ENCODE assay signal across 1 cellular context in the genomic region with DNA sequence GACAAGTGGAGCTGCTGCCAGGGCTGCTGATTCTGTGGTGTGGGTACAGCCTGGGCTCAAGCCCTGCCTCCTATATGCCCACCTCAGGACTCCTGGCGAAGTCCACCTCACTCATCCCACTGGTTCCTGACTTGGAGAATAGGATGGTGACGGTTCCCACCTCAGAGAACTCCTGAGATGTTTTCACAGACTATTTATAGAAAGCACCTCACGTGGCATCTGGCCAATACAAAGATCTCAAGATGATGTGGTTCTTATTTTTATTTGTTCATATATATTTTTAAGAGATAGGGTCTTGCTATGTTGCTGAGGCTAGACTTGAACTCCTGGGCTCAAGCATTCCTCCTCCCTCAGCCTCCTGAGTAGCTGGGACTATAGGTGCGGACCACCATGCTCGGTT.
TF ChIP-seq lines count a peak whose summit lies in the region.

No MANE protein-coding gene starts in this region.

TF ChIP-seq in HepG2, 621 proteins besides CTCF, POLR2A, EP300 and RAD21 (continued from another document):
- TF ChIP-seq, protein P1, sequence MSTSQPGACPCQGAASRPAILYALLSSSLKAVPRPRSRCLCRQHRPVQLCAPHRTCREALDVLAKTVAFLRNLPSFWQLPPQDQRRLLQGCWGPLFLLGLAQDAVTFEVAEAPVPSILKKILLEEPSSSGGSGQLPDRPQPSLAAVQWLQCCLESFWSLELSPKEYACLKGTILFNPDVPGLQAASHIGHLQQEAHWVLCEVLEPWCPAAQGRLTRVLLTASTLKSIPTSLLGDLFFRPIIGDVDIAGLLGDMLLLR (CRISPR knock-in tag; IDR thresholded peaks at IDR 0.05), result no peak
- TF ChIP-seq NFKBIZ (CRISPR knock-in tag; IDR thresholded peaks at IDR 0.05) (no peak), KMT2A (CRISPR knock-in tag; IDR thresholded peaks at IDR 0.05) (no peak), FOXM1 (CRISPR knock-in tag; IDR thresholded peaks at IDR 0.05) (no peak), MIXL1 (CRISPR knock-in tag; IDR thresholded peaks at IDR 0.05) (no peak), POLR2AphosphoS2 (IDR thresholded peaks at IDR 0.05; ENCODE audit: low read depth, low read length) (no peak), ATF7 (IDR thresholded peaks at IDR 0.05) (no peak), ATF7 (CRISPR knock-in tag; IDR thresholded peaks at IDR 0.05) (no peak)
- TF ChIP-seq, protein P2, sequence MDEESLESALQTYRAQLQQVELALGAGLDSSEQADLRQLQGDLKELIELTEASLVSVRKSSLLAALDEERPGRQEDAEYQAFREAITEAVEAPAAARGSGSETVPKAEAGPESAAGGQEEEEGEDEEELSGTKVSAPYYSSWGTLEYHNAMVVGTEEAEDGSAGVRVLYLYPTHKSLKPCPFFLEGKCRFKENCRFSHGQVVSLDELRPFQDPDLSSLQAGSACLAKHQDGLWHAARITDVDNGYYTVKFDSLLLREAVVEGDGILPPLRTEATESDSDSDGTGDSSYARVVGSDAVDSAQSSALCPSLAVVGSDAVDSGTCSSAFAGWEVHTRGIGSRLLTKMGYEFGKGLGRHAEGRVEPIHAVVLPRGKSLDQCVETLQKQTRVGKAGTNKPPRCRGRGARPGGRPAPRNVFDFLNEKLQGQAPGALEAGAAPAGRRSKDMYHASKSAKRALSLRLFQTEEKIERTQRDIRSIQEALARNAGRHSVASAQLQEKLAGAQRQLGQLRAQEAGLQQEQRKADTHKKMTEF (CRISPR knock-in tag; IDR thresholded peaks at IDR 0.05), result no peak
- TF ChIP-seq, protein P3, sequence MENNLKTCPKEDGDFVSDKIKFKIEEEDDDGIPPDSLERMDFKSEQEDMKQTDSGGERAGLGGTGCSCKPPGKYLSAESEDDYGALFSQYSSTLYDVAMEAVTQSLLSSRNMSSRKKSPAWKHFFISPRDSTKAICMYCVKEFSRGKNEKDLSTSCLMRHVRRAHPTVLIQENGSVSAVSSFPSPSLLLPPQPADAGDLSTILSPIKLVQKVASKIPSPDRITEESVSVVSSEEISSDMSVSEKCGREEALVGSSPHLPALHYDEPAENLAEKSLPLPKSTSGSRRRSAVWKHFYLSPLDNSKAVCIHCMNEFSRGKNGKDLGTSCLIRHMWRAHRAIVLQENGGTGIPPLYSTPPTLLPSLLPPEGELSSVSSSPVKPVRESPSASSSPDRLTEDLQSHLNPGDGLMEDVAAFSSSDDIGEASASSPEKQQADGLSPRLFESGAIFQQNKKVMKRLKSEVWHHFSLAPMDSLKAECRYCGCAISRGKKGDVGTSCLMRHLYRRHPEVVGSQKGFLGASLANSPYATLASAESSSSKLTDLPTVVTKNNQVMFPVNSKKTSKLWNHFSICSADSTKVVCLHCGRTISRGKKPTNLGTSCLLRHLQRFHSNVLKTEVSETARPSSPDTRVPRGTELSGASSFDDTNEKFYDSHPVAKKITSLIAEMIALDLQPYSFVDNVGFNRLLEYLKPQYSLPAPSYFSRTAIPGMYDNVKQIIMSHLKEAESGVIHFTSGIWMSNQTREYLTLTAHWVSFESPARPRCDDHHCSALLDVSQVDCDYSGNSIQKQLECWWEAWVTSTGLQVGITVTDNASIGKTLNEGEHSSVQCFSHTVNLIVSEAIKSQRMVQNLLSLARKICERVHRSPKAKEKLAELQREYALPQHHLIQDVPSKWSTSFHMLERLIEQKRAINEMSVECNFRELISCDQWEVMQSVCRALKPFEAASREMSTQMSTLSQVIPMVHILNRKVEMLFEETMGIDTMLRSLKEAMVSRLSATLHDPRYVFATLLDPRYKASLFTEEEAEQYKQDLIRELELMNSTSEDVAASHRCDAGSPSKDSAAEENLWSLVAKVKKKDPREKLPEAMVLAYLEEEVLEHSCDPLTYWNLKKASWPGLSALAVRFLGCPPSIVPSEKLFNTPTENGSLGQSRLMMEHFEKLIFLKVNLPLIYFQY (CRISPR knock-in tag; IDR thresholded peaks at IDR 0.05; ENCODE audit: borderline replicate concordance), result no peak
